ENCODE assay signal across 8 cellular contexts in the genomic region with DNA sequence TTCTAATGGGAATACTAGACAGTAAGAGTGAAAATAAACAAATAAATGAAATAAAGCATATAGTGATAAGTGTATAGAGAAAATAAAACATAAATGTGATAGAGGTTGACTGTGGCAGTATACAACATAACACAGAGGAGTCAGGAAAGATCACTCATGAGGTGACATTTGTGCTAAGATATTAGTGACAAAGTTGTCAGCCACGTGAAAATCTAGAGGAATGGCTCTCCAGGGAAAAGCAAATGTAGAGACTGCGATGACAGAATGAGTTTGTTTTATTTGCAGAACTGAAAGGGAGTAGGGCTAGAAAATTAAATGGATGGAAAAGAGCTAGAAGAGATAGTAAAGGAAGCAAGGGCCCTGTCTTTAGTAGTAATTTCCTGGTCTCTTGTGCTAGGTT.
"Had no signal": no experiment of that assay in that cellular context is flagged by ENCODE, and none has a peak within 500 bp of the region (broad histone marks: within the 10 kb centered on the region; RNA-seq: fewer than 3 reads in every experiment).

No MANE protein-coding gene starts in this region.

- H2AFZ ChIP-seq: GM23248, GM23338 had no signal

- H3K4me3 ChIP-seq: GM23248, GM23338, HAP-1 had no signal

- DNase-seq: GM23248, GOT3, H7, H9, HCEC 1CT, HFFc6 had no signal

- H3K36me3 ChIP-seq: HAP-1 had no signal

- H3K9me3 ChIP-seq: HAP-1 had no signal

- H3K27ac ChIP-seq: GM23248 had no signal

- H3K9ac ChIP-seq: GM23248 had no signal

- H3K4me1 ChIP-seq: HAP-1 had no signal

- H3K4me2 ChIP-seq: GM23338 had no signal
